Comparison of ENCODE assay signal across 8 cellular contexts in genomic region chr6:106085984-106086832, GRCh38. TPM values are rescaled to one million over a fixed set of nuclear protein-coding genes. Genes with fewer than 3 reads are reported as not detected.
A peak's percentile ranks its signal among the peaks of the same experiment; 100 is the strongest.
DNase-seq lines count a peak whose midpoint lies in the region; ATAC-seq lines count a peak whose summit lies in the region.

TSS of gene PRDM1 (plus strand) at chr6:106086336. CDS start at chr6:106086554, 218 bp downstream.

- in situ Hi-C loops in ACHN (cut with HindIII; ENCODE audit: low pct_ligation_motif_present, low pct_unique_long_range_greater_than_20kb, low sequenced_read_pairs) = no loop called here

- ATAC-seq in GM18867 (IDR thresholded peaks at IDR 0.05; ENCODE audit: unreplicated experiment) (peak; percentile 75), HG03095 (IDR thresholded peaks at IDR 0.05; ENCODE audit: unreplicated experiment) (peak; percentile 71), left lobe of liver (peak; percentile 89)
- ATAC-seq in activated CD4-positive, CD25-positive, alpha-beta regulatory T cell treated with anti-CD3 and anti-CD28 coated beads, Interleukin-2, amount 50 U/mL, for 24 hours = peak; percentile 62 to 63

- DNase-seq in ACHN (peak; percentile 72), NCI-H2227 (lab: John Stamatoyannopoulos, UW; ENCODE audit: unreplicated experiment) (peak; percentile 78), cerebellar nuclear complex (lab: John Stamatoyannopoulos, UW) (peak; percentile 59 to 77), left lobe of liver (ENCODE audit: low spot score) (peak; percentile 74)
- peak; percentile 56 to 62 for DNase-seq in stimulated activated CD4-positive, alpha-beta T cell treated with anti-CD3 and anti-CD28 coated beads, Interleukin-2, amount 100 ng/mL, for 48 hours

RNA-seq across cellular contexts. Expression of gene PRDM1, which starts in this region (rescaled TPM):
- 1.0 TPM for total RNA-seq in left lobe of liver

Comparison
In these comparisons a context has a peak if more than half of its experiments do, and no peak if none do; other contexts are left out.
1. Peak in every context shown above with its lines: DNase-seq and ATAC-seq.